In the genomic region with DNA sequence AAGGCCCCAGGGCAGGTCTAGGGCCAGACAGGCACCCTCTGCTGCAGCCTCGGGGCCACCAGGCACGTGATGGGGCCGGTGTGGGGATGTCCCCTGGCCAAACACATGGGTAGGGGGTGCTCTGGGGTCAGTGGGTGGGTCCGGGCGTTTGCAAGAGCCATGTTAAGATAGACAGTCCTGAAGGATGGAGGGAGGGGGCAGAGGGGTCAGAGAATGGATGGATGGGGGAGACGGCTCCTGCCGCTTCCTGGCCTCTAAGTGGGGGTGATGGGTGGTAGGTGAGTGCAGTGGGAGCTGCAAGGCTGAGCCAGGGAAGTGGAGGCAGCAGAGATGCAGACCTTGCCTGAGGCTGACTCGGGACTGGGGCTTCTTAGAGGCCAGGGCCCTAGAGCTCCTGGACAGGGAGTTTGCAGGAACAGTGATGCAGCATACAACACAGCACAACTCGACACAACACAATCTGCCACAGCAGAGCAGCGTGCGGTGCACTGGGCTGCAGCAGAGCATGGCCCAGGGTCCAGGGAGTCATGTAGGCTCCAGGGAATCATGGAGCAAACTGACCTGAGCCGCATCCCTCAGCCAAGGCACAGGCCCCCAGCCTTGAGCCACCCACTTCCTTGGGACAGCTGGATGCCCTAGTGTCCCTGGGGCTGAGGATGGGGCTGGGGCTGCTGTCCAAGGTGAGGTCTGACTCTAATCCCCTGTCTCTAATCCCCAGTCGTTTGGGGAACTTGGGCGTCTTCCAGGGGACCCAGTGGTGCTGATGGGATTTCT, we compare ENCODE assay signal across 20 cellular contexts.
DNase-seq lines count a peak whose midpoint lies in the region; ATAC-seq, FAIRE-seq and TF ChIP-seq lines count a peak whose summit lies in the region.
"Had no signal": no experiment of that assay in that cellular context is flagged by ENCODE, and none has a peak within 500 bp of the region (broad histone marks: within the 10 kb centered on the region; RNA-seq: fewer than 3 reads in every experiment).

No MANE protein-coding gene starts in this region.

- H3K36me3 Mint-ChIP-seq in GM23338 (ENCODE audit: low read depth) = no peaks in the 10 kb centered on the region
- peaks cover 3% of the 10 kb centered on the region for H3K36me3 Mint-ChIP-seq in mesothelial cell of epicardium
- H3K36me3 Mint-ChIP-seq: CD4-positive, CD25-positive, alpha-beta regulatory T cell; CD8-positive, alpha-beta T cell had no signal

- H2BK5ac ChIP-seq in trophoblast cell (ENCODE audit: low read depth, low read length, poor library complexity) = no peak overlapping the region

- no peak overlapping the region for H3K18ac ChIP-seq in trophoblast cell (ENCODE audit: low read length)

- no peak overlapping the region for H2AK5ac ChIP-seq in trophoblast cell (ENCODE audit: low read length)

- peaks cover 18% of the 10 kb centered on the region for H3K27me3 Mint-ChIP-seq in GM23338 (ENCODE audit: insufficient read depth, low read depth, poor library complexity)
- peaks cover 13% of the 10 kb centered on the region for H3K27me3 Mint-ChIP-seq in mesothelial cell of epicardium (ENCODE audit: low read depth)

- TF ChIP-seq RAD21 in A549 (conservative IDR thresholded peaks at IDR 0.05 in 1 of 2, IDR thresholded peaks at IDR 0.05 in 1 of 2) (no peak), Ishikawa (IDR thresholded peaks at IDR 0.05; ENCODE audit: low read depth) (no peak)

- peaks cover 3% of the 10 kb centered on the region; the same call in 1 of the 2 replicates for H3K9me2 ChIP-seq in GM23338 (ENCODE audit: insufficient read depth)

- H2BK120ac ChIP-seq in trophoblast cell (ENCODE audit: insufficient read depth, low read length, poor library complexity) = no peak overlapping the region

- H3K4me2 ChIP-seq in A549 (no peak overlapping the region), GM23338 (no peak overlapping the region), trophoblast cell (ENCODE audit: low read length) (no peak overlapping the region)
- H3K4me2 ChIP-seq: BLaER1 had no signal

- 22% methylated on average over 12 of the region's 14 CpGs for WGBS in A549 (ENCODE audit: missing lambda C conversion rate)
- no CpG with 5 or more reads among the region's 14 CpGs for WGBS in trophoblast cell (ENCODE audit: extremely low coverage, insufficient coverage, insufficient read length)

- H3K9ac ChIP-seq in trophoblast cell (ENCODE audit: low read length) = no peak overlapping the region
- H3K9ac ChIP-seq: BLaER1, GM23248 had no signal

- CTCF ChIA-PET in A549 (lab: Yijun Ruan, JAX) = interaction anchor here (1.2 kb wide), 1 partner anchor 14 kb away, joined by 3 read pairs; no protein-coding TSS in a partner anchor

- H3K9me3 ChIP-seq in A549 (peaks cover 8% of the 10 kb centered on the region; the same call in 1 of the 3 replicates), trophoblast cell (ENCODE audit: insufficient read depth, low read depth, low read length) (peaks cover 49% of the 10 kb centered on the region)

- H3K14ac ChIP-seq in trophoblast cell (ENCODE audit: low read length) = no peak overlapping the region

- H3K79me1 ChIP-seq in trophoblast cell (ENCODE audit: low read length) = no peaks in the 10 kb centered on the region

- H3K4me1 Mint-ChIP-seq in GM23338 = peaks cover 12% of the 10 kb centered on the region; the same call in 2 of the 3 replicates
- H3K4me1 Mint-ChIP-seq in mesothelial cell of epicardium = no peaks in the 10 kb centered on the region
- H3K4me1 Mint-ChIP-seq: B cell had no signal

- TF ChIP-seq EP300 in A549 (IDR thresholded peaks at IDR 0.05) (no peak), Ishikawa (IDR thresholded peaks at IDR 0.05; ENCODE audit: borderline replicate concordance) (no peak)

- no peak overlapping the region for H3K23ac ChIP-seq in trophoblast cell (ENCODE audit: low read length)

- H4K20me1 ChIP-seq in GM23338 (replicated peaks; ENCODE audit: insufficient read depth) = no peaks in the 10 kb centered on the region
- H4K20me1 ChIP-seq: BLaER1 had no signal

- no peak overlapping the region for H4K8ac ChIP-seq in trophoblast cell (ENCODE audit: low read depth, low read length)

- DNase-seq in A549 (ENCODE audit: low read depth in 1 of 2, low spot score in 1 of 2) (no peak), GM23338 (ENCODE audit: low spot score) (no peak), trophoblast cell (no peak), mesothelial cell of epicardium (ENCODE audit: low spot score in 2 of 2, unreplicated experiment in 2 of 2) (no peak)
- DNase-seq: Caco-2; CD4-positive, CD25-positive, alpha-beta regulatory T cell; CD8-positive, alpha-beta T cell; DMS153; DND-41; GM23248; HCEC 1CT had no signal

- POLR2A ChIA-PET in A549 (lab: Yijun Ruan, JAX) = no interaction called here

- H3K4ac ChIP-seq in trophoblast cell (ENCODE audit: low read depth, low read length) = no peak overlapping the region

- H3K27ac Mint-ChIP-seq in GM23338 = no peak overlapping the region
- H3K27ac Mint-ChIP-seq in mesothelial cell of epicardium = no peak overlapping the region
- H3K27ac Mint-ChIP-seq: B cell; CD4-positive, CD25-positive, alpha-beta regulatory T cell; CD8-positive, alpha-beta T cell had no signal

- no peak for FAIRE-seq in A549 (lab: Jason Lieb, UNC)
- FAIRE-seq: G401.6, GM12892, GM19239 had no signal

- H3F3A ChIP-seq in GM23338 (replicated peaks; ENCODE audit: low read depth) = no peaks in the 10 kb centered on the region

- H3K9me3 Mint-ChIP-seq in GM23338 (no peaks in the 10 kb centered on the region), mesothelial cell of epicardium (peaks cover 31% of the 10 kb centered on the region)

- H3K36me3 ChIP-seq in GM23338 (ENCODE audit: insufficient read depth) (no peaks in the 10 kb centered on the region), trophoblast cell (ENCODE audit: control insufficient read depth in 1 of 2, insufficient read depth in 2 of 2, low read length in 2 of 2) (no peaks in the 10 kb centered on the region)
- H3K36me3 ChIP-seq: BLaER1 had no signal

- no peak overlapping the region for H2BK12ac ChIP-seq in trophoblast cell (ENCODE audit: low read length)

- H3K27ac ChIP-seq in A549 = no peak overlapping the region
- H3K27ac ChIP-seq in GM23338 (ENCODE audit: low read depth) = no peak overlapping the region
- no peak overlapping the region for H3K27ac ChIP-seq in trophoblast cell (ENCODE audit: low read depth, low read length)
- H3K27ac ChIP-seq: BLaER1, C4-2B, GM23248 had no signal

- TF ChIP-seq POLR2A in A549 (IDR thresholded peaks at IDR 0.05; ENCODE audit: low read length) = no peak

- peak; percentile 22 to 42; a peak in 3 of 6 replicates for ATAC-seq in A549
- no peak for ATAC-seq in GM23338
- no peak for ATAC-seq in HG03280 (IDR thresholded peaks at IDR 0.05; ENCODE audit: unreplicated experiment)
- no peak for ATAC-seq in HG02798 (IDR thresholded peaks at IDR 0.05; ENCODE audit: poor library complexity, unreplicated experiment)
- ATAC-seq: CD8-positive, alpha-beta T cell had no signal

- H4K12ac ChIP-seq in trophoblast cell (ENCODE audit: low read depth, low read length) = no peak overlapping the region

- no peaks in the 10 kb centered on the region for H3K4me1 ChIP-seq in A549
- no peaks in the 10 kb centered on the region for H3K4me1 ChIP-seq in GM23338 (ENCODE audit: insufficient read depth)
- H3K4me1 ChIP-seq in trophoblast cell (ENCODE audit: control insufficient read depth in 1 of 2, insufficient read depth in 2 of 2, low read length in 2 of 2) = no peaks in the 10 kb centered on the region
- H3K4me1 ChIP-seq: Caco-2 had no signal

- no peak for TF ChIP-seq CTCF in A549 (IDR thresholded peaks at IDR 0.05)
- TF ChIP-seq CTCF in GM23338 (conservative IDR thresholded peaks at IDR 0.05; ENCODE audit: low read depth in 2 of 2) = no peak
- no peak for TF ChIP-seq CTCF in mesothelial cell of epicardium (IDR thresholded peaks at IDR 0.05; ENCODE audit: unreplicated experiment)

- no peak overlapping the region for H3K4me3 Mint-ChIP-seq in GM23338
- no peak overlapping the region for H3K4me3 Mint-ChIP-seq in mesothelial cell of epicardium
- H3K4me3 Mint-ChIP-seq: B cell; CD4-positive, CD25-positive, alpha-beta regulatory T cell; CD8-positive, alpha-beta T cell had no signal

- H3K27me3 ChIP-seq in GM23338 (ENCODE audit: insufficient read depth) (peaks cover 19% of the 10 kb centered on the region), trophoblast cell (ENCODE audit: insufficient read depth, low read length) (peaks cover 9% of the 10 kb centered on the region)
- H3K27me3 ChIP-seq: BLaER1 had no signal

- H3K79me2 ChIP-seq in GM23338 (replicated peaks; ENCODE audit: insufficient read depth) (no peaks in the 10 kb centered on the region), trophoblast cell (ENCODE audit: control insufficient read depth, insufficient read depth, low read length, poor library complexity) (no peaks in the 10 kb centered on the region)

- H3K4me3 ChIP-seq in A549 = no peak overlapping the region
- H3K4me3 ChIP-seq in GM23338 = no peak overlapping the region
- peak overlapping the region; percentile 18 for H3K4me3 ChIP-seq in trophoblast cell (ENCODE audit: low read depth, low read length)
- H3K4me3 ChIP-seq: BLaER1, GM23248 had no signal

- no peak overlapping the region for H4K91ac ChIP-seq in trophoblast cell (ENCODE audit: low read depth, low read length)

- H2AFZ ChIP-seq in GM23338 (no peak overlapping the region), trophoblast cell (ENCODE audit: insufficient read depth, low read length, poor library complexity) (no peak overlapping the region)
- H2AFZ ChIP-seq: GM23248 had no signal

TF ChIP-seq in A549, 52 proteins besides CTCF, POLR2A, EP300 and RAD21 (continues in another document):
- TF ChIP-seq NR3C1 (IDR thresholded peaks at IDR 0.05) = no peak
- no peak for TF ChIP-seq GATA3 (IDR thresholded peaks at IDR 0.05; ENCODE audit: borderline replicate concordance)
- TF ChIP-seq NFE2L2 (conservative IDR thresholded peaks at IDR 0.05; ENCODE audit: low read length) = no peak

TF ChIP-seq in GM23338, 12 proteins besides CTCF, POLR2A, EP300 and RAD21 (continues in another document):
- no peak for TF ChIP-seq POLR2AphosphoS5 (IDR thresholded peaks at IDR 0.05; ENCODE audit: low read depth)

Comparison
In these comparisons a context has a peak if more than half of its experiments do, and no peak if none do; other contexts are left out.
1. ATAC-seq: peak in A549 (2 of 2); none in GM23338 (single experiment), HG03280 (single experiment) and HG02798 (single experiment).